ENCODE assay signal across 8 cellular contexts in genomic region chr22:49979587-49980264, GRCh38. TPM values are rescaled to one million over a fixed set of nuclear protein-coding genes. Genes with fewer than 3 reads are reported as not detected.
DNase-seq lines count a peak whose midpoint lies in the region; ATAC-seq and TF ChIP-seq lines count a peak whose summit lies in the region.

No MANE protein-coding gene starts in this region.

- no peaks in the 10 kb centered on the region for H3K9me3 ChIP-seq in lower lobe of right lung

- peaks cover 10% of the 10 kb centered on the region for H3K4me1 ChIP-seq in lower lobe of right lung

- H3K36me3 ChIP-seq in lower lobe of right lung, result no peaks in the 10 kb centered on the region

- ATAC-seq in lower lobe of right lung (peak; percentile 73 to 78), HG03469 (IDR thresholded peaks at IDR 0.05; ENCODE audit: unreplicated experiment) (no peak), GM18498 (IDR thresholded peaks at IDR 0.05; ENCODE audit: unreplicated experiment) (no peak)

- peak; percentile 71 for TF ChIP-seq CTCF in lower lobe of right lung (IDR thresholded peaks at IDR 0.05)

- H3K27me3 ChIP-seq in lower lobe of right lung (ENCODE audit: low read depth), result peaks cover 22% of the 10 kb centered on the region

- no peak overlapping the region for H3K27ac ChIP-seq in lower lobe of right lung

- H3K4me3 ChIP-seq in lower lobe of right lung, result no peak overlapping the region

- intact Hi-C loops in lower lobe of right lung (cut with DNase I), result no loop called here

- peak; percentile 51 to 69 for DNase-seq in activated CD4-positive, alpha-beta T cell treated with anti-CD3 and anti-CD28 coated beads, Interleukin-2, amount 50 U/mL, for 48 hours
- no peak for DNase-seq in activated CD4-positive, alpha-beta T cell treated with anti-CD3 and anti-CD28 coated beads for 1 hour
- DNase-seq in NCI-H460 (ENCODE audit: extremely low read depth, low read depth) (peak; percentile 30), amniotic epithelial cell (ENCODE audit: low read depth) (peak; percentile 36), lower lobe of right lung (peak; percentile 59), GM19238 (ENCODE audit: insufficient read length, low spot score) (no peak)

RNA-seq across cellular contexts. Expression of gene PIM3, which starts 19.2 kb away (rescaled TPM):
- 33.0 and 48.3 TPM in 2 replicates for total RNA-seq in NCI-H460 (2014; rRNA removed; shearing (Covaris generic))
- polyA plus RNA-seq in NCI-H460 (2014; cell fraction: nucleus; rRNA removed), result 109 and 112 TPM in 2 replicates
- 94.7 TPM for total RNA-seq in lower lobe of right lung

RNA-seq across cellular contexts. Expression of gene IL17REL, which starts 32.8 kb away (rescaled TPM):
- total RNA-seq in NCI-H460 (2014; rRNA removed; shearing (Covaris generic)), result not detected in 2 replicates
- not detected in 2 replicates for polyA plus RNA-seq in NCI-H460 (2014; cell fraction: nucleus; rRNA removed)
- 0.09 TPM for total RNA-seq in lower lobe of right lung

Comparison
In these comparisons a context has a peak if more than half of its experiments do, and no peak if none do; other contexts are left out.
1. DNase-seq: peak in activated CD4-positive, alpha-beta T cell treated with anti-CD3 and anti-CD28 coated beads, Interleukin-2, amount 50 U/mL, for 48 hours (2 of 2), NCI-H460 (single experiment), amniotic epithelial cell (single experiment) and lower lobe of right lung (single experiment); none in activated CD4-positive, alpha-beta T cell treated with anti-CD3 and anti-CD28 coated beads for 1 hour (single experiment) and GM19238 (single experiment).
2. ATAC-seq: peak in lower lobe of right lung (2 of 2); none in HG03469 (single experiment) and GM18498 (single experiment).